In the genomic region with DNA sequence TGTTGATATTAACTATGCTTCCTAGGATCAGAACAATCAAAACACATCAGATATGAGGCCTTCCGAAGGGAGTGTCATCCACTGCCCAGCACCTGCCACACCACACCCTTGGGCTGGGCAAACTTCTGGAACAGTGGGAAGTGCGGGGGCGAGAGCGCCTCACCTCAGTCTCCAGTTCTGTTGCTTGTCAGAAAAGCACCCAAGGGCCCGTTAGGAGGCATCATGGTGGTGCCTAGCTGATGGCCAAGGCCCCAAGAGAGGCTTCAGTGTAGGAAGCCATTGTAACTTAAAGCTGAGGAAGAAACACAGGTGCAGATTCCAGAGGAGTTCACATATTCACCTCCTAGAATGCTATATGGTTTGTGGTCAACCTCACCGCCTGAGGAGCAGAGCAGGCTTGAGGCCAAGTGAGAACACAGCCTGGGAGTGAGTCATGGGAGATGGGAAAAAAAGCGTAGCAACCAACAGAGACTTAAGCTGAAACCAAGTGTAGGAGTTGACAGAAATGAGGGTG, we compare ENCODE assay signal across 9 cellular contexts.
DNase-seq lines count a peak whose midpoint lies in the region; ATAC-seq, FAIRE-seq and TF ChIP-seq lines count a peak whose summit lies in the region.
"Had no signal": no experiment of that assay in that cellular context is flagged by ENCODE, and none has a peak within 500 bp of the region (broad histone marks: within the 10 kb centered on the region; RNA-seq: fewer than 3 reads in every experiment).

No MANE protein-coding gene starts in this region.

- H3K4me3 ChIP-seq in keratinocyte (ENCODE audit: control insufficient read depth in 2 of 3, extremely low read depth in 1 of 3, insufficient read depth in 2 of 3, low read depth in 1 of 3, low read length in 3 of 3) (peak overlapping the region in 1 of 3 experiments; percentile 7), stomach smooth muscle (ENCODE audit: low read length in 2 of 2) (peak overlapping the region in 1 of 2 donors; percentile 8)

- no peaks in the 10 kb centered on the region for H4K20me1 ChIP-seq in keratinocyte (ENCODE audit: control insufficient read depth, extremely low read depth, insufficient read depth, low read length)

- H3K4me1 ChIP-seq in keratinocyte (ENCODE audit: control insufficient read depth, extremely low read depth, insufficient read depth, low read length) (peaks cover 15% of the 10 kb centered on the region), stomach smooth muscle (ENCODE audit: control insufficient read depth, insufficient read depth, low read length) (peaks cover 44% of the 10 kb centered on the region)

- H3K9ac ChIP-seq in keratinocyte (ENCODE audit: control insufficient read depth, extremely low read depth, insufficient read depth, low read length) = peak overlapping the region; percentile 38
- no peak overlapping the region for H3K9ac ChIP-seq in stomach smooth muscle (ENCODE audit: low read length in 2 of 2)

- H3K4me3 Mint-ChIP-seq in activated T-cell treated with anti-CD3 and anti-CD28 coated beads, Interleukin-2, amount 50 U/mL, for 72 hours = peak overlapping the region; percentile 2 to 16

- H3K27me3 Mint-ChIP-seq in activated T-cell treated with anti-CD3 and anti-CD28 coated beads, Interleukin-2, amount 50 U/mL, for 72 hours (ENCODE audit: low read depth) = peaks cover 21% of the 10 kb centered on the region

- H3K9me3 Mint-ChIP-seq in activated T-cell treated with anti-CD3 and anti-CD28 coated beads, Interleukin-2, amount 50 U/mL, for 72 hours = no peaks in the 10 kb centered on the region

- H3K4me1 Mint-ChIP-seq in activated T-cell treated with anti-CD3 and anti-CD28 coated beads, Interleukin-2, amount 50 U/mL, for 72 hours (ENCODE audit: low read depth) = peaks cover 12% of the 10 kb centered on the region

- H3K9me1 ChIP-seq in keratinocyte (ENCODE audit: control insufficient read depth, extremely low read depth, insufficient read depth, low read length) = no peaks in the 10 kb centered on the region

- DNase-seq in activated CD8-positive, alpha-beta memory T cell treated with anti-CD3 and anti-CD28 coated beads for 24 hours = peak; percentile 58
- no peak for DNase-seq in activated CD8-positive, alpha-beta memory T cell treated with anti-CD3 and anti-CD28 coated beads, Interleukin-2, amount 50 U/mL, for 4 hours
- peak; percentile 56 to 73 for DNase-seq in activated T-cell treated with anti-CD3 and anti-CD28 coated beads, Interleukin-2, amount 50 U/mL, for 72 hours
- DNase-seq in keratinocyte (ENCODE audit: low read depth, low spot score) (peak; percentile 98), substantia nigra (lab: John Stamatoyannopoulos, UW) (no peak), cerebellum (ENCODE audit: low spot score) (no peak)

- dilution Hi-C loops in keratinocyte (cut with MboI; ENCODE audit: extremely low pct_ligation_motif_present, low sequenced_read_pairs) = no loop called here

- H3K27me3 ChIP-seq in keratinocyte (ENCODE audit: control insufficient read depth, extremely low read depth, insufficient read depth, low read length) (no peaks in the 10 kb centered on the region), stomach smooth muscle (ENCODE audit: control insufficient read depth in 1 of 2, insufficient read depth in 2 of 2, low read length in 2 of 2) (no peaks in the 10 kb centered on the region)

- H2AFZ ChIP-seq in keratinocyte (ENCODE audit: control insufficient read depth, low read length) = no peak overlapping the region

- peak; percentile 81 for FAIRE-seq in keratinocyte (lab: Jason Lieb, UNC)
- FAIRE-seq: G401.6 had no signal

- H3K79me2 ChIP-seq in keratinocyte (ENCODE audit: control insufficient read depth, insufficient read depth, low read length) = no peaks in the 10 kb centered on the region

- H3K36me3 Mint-ChIP-seq in activated T-cell treated with anti-CD3 and anti-CD28 coated beads, Interleukin-2, amount 50 U/mL, for 72 hours (ENCODE audit: insufficient read depth in 2 of 2) = no peaks in the 10 kb centered on the region

- TF ChIP-seq CTCF in keratinocyte (optimal IDR thresholded peaks at IDR 0.05 in 1 of 3, IDR thresholded peaks at IDR 0.05 in 1 of 3, conservative IDR thresholded peaks at IDR 0.05 in 1 of 3; ENCODE audit: extremely low read depth in 1 of 3, insufficient read depth in 2 of 3, low read length in 3 of 3) = no peak

- no peaks in the 10 kb centered on the region for H3K9me3 ChIP-seq in keratinocyte (ENCODE audit: control insufficient read depth, low read depth, low read length)
- H3K9me3 ChIP-seq in stomach smooth muscle (ENCODE audit: control insufficient read depth in 2 of 2, low read length in 2 of 2) = no peaks in the 10 kb centered on the region

- H3K36me3 ChIP-seq in keratinocyte (ENCODE audit: control insufficient read depth in 2 of 2, extremely low read depth in 1 of 2, insufficient read depth in 2 of 2, low read length in 2 of 2) = no peaks in the 10 kb centered on the region
- H3K36me3 ChIP-seq in stomach smooth muscle (ENCODE audit: control insufficient read depth in 2 of 2, insufficient read depth in 2 of 2, low read length in 2 of 2) = no peaks in the 10 kb centered on the region

- ATAC-seq in activated T-cell treated with anti-CD3 and anti-CD28 coated beads, Interleukin-2, amount 50 U/mL, for 72 hours (replicated peaks in 1 of 2) = peak; percentile 98 to 99
- no peak for ATAC-seq in GM21526 (IDR thresholded peaks at IDR 0.05; ENCODE audit: low FRiP score, unreplicated experiment)

- no peak overlapping the region for H3K27ac Mint-ChIP-seq in activated T-cell treated with anti-CD3 and anti-CD28 coated beads, Interleukin-2, amount 50 U/mL, for 72 hours

- H3K27ac ChIP-seq in keratinocyte (ENCODE audit: control insufficient read depth, insufficient read depth, low read length) (peak overlapping the region; percentile 75), stomach smooth muscle (ENCODE audit: low read length) (peak overlapping the region; percentile 70), substantia nigra (ENCODE audit: low read depth, low read length, poor library complexity, severe bottlenecking) (no peak overlapping the region)

- H3K4me2 ChIP-seq in keratinocyte (ENCODE audit: control insufficient read depth, extremely low read depth, insufficient read depth, low read depth, low read length) = peak overlapping the region; percentile 63

Comparison
In these comparisons a context has a peak if more than half of its experiments do, and no peak if none do; other contexts are left out.
1. DNase-seq: peak in activated CD8-positive, alpha-beta memory T cell treated with anti-CD3 and anti-CD28 coated beads for 24 hours (single experiment), activated T-cell treated with anti-CD3 and anti-CD28 coated beads, Interleukin-2, amount 50 U/mL, for 72 hours (2 of 2) and keratinocyte (single experiment); none in activated CD8-positive, alpha-beta memory T cell treated with anti-CD3 and anti-CD28 coated beads, Interleukin-2, amount 50 U/mL, for 4 hours (single experiment), substantia nigra (0 of 49) and cerebellum (single experiment).